In the genomic region with DNA sequence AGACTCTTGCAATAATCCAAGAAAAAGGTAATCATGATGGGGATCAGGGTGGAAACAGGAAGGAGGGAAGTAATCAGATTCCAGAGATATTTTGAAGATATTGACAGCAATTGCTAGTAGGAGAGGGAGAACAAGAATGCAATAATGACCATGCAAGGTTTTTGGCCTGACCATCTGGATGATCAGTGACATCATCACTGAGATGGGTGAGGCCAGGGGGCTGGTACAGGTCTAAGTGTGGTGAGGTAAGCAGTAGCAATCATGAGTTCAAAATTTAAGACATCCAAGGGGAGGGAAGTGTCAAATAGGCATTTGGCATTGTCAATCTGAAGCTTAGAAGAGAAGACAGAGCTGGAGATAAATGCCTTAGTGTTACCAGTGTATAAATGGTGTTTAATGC, we compare ENCODE assay signal across 1 cellular context.
TF ChIP-seq lines count a peak whose summit lies in the region.

No MANE protein-coding gene starts in this region.

TF ChIP-seq in HEK293, 187 proteins besides CTCF, POLR2A, EP300 and RAD21 (continued from another document):
- TF ChIP-seq BCL6B (tag by site-specific recombination; IDR thresholded peaks at IDR 0.05) (no peak), ZNF214 (tag by site-specific recombination; IDR thresholded peaks at IDR 0.05; ENCODE audit: borderline replicate concordance) (no peak), ZNF350 (tag by site-specific recombination; IDR thresholded peaks at IDR 0.05) (no peak), ZNF19 (tag by site-specific recombination; IDR thresholded peaks at IDR 0.05; ENCODE audit: low read depth) (no peak), ZNF621 (tag by site-specific recombination; IDR thresholded peaks at IDR 0.05) (no peak), EGR2 (tag by site-specific recombination; IDR thresholded peaks at IDR 0.05; ENCODE audit: low read depth) (no peak), KLF7 (tag by site-specific recombination; IDR thresholded peaks at IDR 0.05; ENCODE audit: borderline replicate concordance) (no peak), ZNF555 (tag by site-specific recombination; conservative IDR thresholded peaks at IDR 0.05) (no peak), ZNF239 (tag by site-specific recombination; IDR thresholded peaks at IDR 0.05) (no peak), IKZF3 (tag by site-specific recombination; IDR thresholded peaks at IDR 0.05) (no peak), ZFP37 (tag by site-specific recombination; IDR thresholded peaks at IDR 0.05) (no peak), SP7 (tag by site-specific recombination; IDR thresholded peaks at IDR 0.05) (no peak), ZBTB7A (tag by site-specific recombination; IDR thresholded peaks at IDR 0.05; ENCODE audit: low read depth) (no peak), ZNF140 (tag by site-specific recombination; IDR thresholded peaks at IDR 0.05) (no peak)
